In genomic region chr2:61763605-61764034, GRCh38 we compare ENCODE assay signal across 8 cellular contexts.
DNase-seq lines count a peak whose midpoint lies in the region; ATAC-seq and TF ChIP-seq lines count a peak whose summit lies in the region.

No MANE protein-coding gene starts in this region.

- no peaks in the 10 kb centered on the region for H3K27me3 Mint-ChIP-seq in CD4-positive, alpha-beta T cell

- TF ChIP-seq CTCF in CD4-positive, alpha-beta T cell (IDR thresholded peaks at IDR 0.05), result no peak
- peak; percentile 16 for TF ChIP-seq CTCF in astrocyte of the cerebellum (IDR thresholded peaks at IDR 0.05; ENCODE audit: low read depth, low read length, missing control alignments)

- H3K4me1 Mint-ChIP-seq in CD4-positive, alpha-beta T cell (ENCODE audit: low read depth), result peaks cover 22% of the 10 kb centered on the region

- intact Hi-C loops in CD4-positive, alpha-beta T cell (cut with DNase I, micrococcal nuclease), result loop anchor here (1.0 to 10.0 kb wide), 12 partner anchors 30 to 941 kb away; partner anchors contain the start of genes FAM161A (in 2 of the 2), XPO1 (in 2 of the 2), B3GNT2 (in 1 of the 2) and CCT4 (in 1 of the 2)
- intact Hi-C loops in posterior cingulate gyrus (cut with DNase I), result loop anchor here (2.0 to 10.0 kb wide), 5 partner anchors 69 to 289 kb away; partner anchors contain the start of genes FAM161A and USP34

- H3K27ac ChIP-seq in CD4-positive, alpha-beta T cell (ENCODE audit: low read depth, low read length), result peak overlapping the region; percentile 92

- no peaks in the 10 kb centered on the region for H3K27me3 ChIP-seq in CD4-positive, alpha-beta T cell (ENCODE audit: control insufficient read depth, insufficient read depth, low read length)

- peaks cover 5% of the 10 kb centered on the region for H3K9me3 ChIP-seq in CD4-positive, alpha-beta T cell (ENCODE audit: control insufficient read depth, low read length)

- H3K4me3 ChIP-seq in astrocyte of the cerebellum (ENCODE audit: low read depth, low read length), result peak overlapping the region; percentile 79

- DNase-seq in CD4-positive, alpha-beta T cell, result peak in 1 of 10 experiments; percentile 13
- DNase-seq in NCI-H82 treated with DMSO at 0.1 percent for 48 hours (lab: John Stamatoyannopoulos, UW; ENCODE audit: unreplicated experiment), result peak; percentile 64
- DNase-seq in astrocyte of the cerebellum (ENCODE audit: low read depth), result peak; percentile 59
- DNase-seq in hepatic stellate cell (ENCODE audit: low spot score), result peak; percentile 75
- peak; percentile 67 to 96 (median 78) for DNase-seq in posterior cingulate gyrus
- no peak for DNase-seq in OCI-M2 (lab: John Stamatoyannopoulos, UW; ENCODE audit: unreplicated experiment)

- in situ Hi-C loops in astrocyte of the cerebellum (cut with HindIII; ENCODE audit: low sequenced_read_pairs), result no loop called here

- H3K4me3 Mint-ChIP-seq in CD4-positive, alpha-beta T cell, result peak overlapping the region; percentile 96

- peaks cover 8% of the 10 kb centered on the region for H3K9me3 Mint-ChIP-seq in CD4-positive, alpha-beta T cell

- peaks cover 13% of the 10 kb centered on the region for H3K36me3 Mint-ChIP-seq in CD4-positive, alpha-beta T cell (ENCODE audit: low read depth)

- POLR2A ChIA-PET in CD4-positive, alpha-beta T cell (lab: Charles Lee), result interaction anchor here (0.6 to 3.4 kb wide), 9 partner anchors 9 to 619 kb away, joined by 3 to 33 read pairs (median 4); partner anchors contain the start of genes COMMD1, FAM161A and XPO1

- H3K27ac Mint-ChIP-seq in CD4-positive, alpha-beta T cell, result peak overlapping the region; percentile 96

- peak; percentile 3 for ATAC-seq in CD4-positive, alpha-beta T cell (ENCODE audit: poor library complexity)
- ATAC-seq in GM19023 (IDR thresholded peaks at IDR 0.05; ENCODE audit: unreplicated experiment) (peak; percentile 14), HG03432 (IDR thresholded peaks at IDR 0.05; ENCODE audit: unreplicated experiment) (peak; percentile 25)

- CTCF ChIA-PET in CD4-positive, alpha-beta T cell (lab: Charles Lee), result no interaction called here
